In the genomic region with DNA sequence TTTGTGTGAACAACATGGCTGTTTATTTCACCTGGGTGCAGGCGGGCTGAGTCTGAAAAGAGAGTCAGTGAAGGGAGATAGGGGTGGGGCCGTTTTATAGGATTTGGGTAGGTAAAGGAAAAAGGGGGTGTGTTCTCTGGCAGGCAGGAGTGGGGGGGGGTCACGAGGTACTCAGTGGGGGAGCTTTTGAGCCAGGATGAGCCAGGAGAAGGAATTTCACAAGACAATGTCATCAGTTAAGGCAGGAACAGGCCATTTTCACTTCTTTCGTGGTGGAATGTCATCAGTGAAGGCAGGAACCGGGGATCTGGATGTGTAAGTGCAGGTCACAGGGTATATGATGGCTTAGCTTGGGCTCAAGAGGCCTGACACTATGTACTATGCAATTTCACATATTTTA, we compare ENCODE assay signal across 6 cellular contexts.
DNase-seq lines count a peak whose midpoint lies in the region; FAIRE-seq and TF ChIP-seq lines count a peak whose summit lies in the region.
"Not testable (repeated sequence)": the region's sequence is repeated elsewhere in the genome, so short reads cannot be mapped to it uniquely, and the experiment has no call there.

No MANE protein-coding gene starts in this region.

- not testable (repeated sequence) for H3K79me2 ChIP-seq in H1 (ENCODE audit: control insufficient read depth in 1 of 2, insufficient read depth in 2 of 2, low read length in 2 of 2); mesendoderm (ENCODE audit: control insufficient read depth, insufficient read depth, low read length)

- POLR2A ChIA-PET in H1 (lab: Charles Lee; ENCODE audit: partially characterized antibody) = not testable (repeated sequence)

- not testable (repeated sequence) for H2BK15ac ChIP-seq in H1 (ENCODE audit: low read length); mesendoderm (replicated peaks; ENCODE audit: low read depth)

- not testable (repeated sequence) for H4K20me1 ChIP-seq in H1 (replicated peaks in 1 of 2; ENCODE audit: control insufficient read depth in 1 of 2, insufficient read depth in 2 of 2, low read length in 2 of 2)

- H3K79me1 ChIP-seq in H1 (ENCODE audit: low read depth, low read length); mesendoderm (ENCODE audit: low read length): not testable (repeated sequence)

- not testable (repeated sequence) for H3K27me3 ChIP-seq in HUES48 (ENCODE audit: control insufficient read depth, insufficient read depth, low read length); NT2/D1 (ENCODE audit: insufficient read depth, insufficient read length); H1 (replicated peaks in 1 of 4; ENCODE audit: control insufficient read depth in 3 of 4, extremely low read depth in 1 of 4, insufficient read depth in 3 of 4, low read length in 3 of 4); iPS-15b (ENCODE audit: control insufficient read depth, insufficient read depth, low read length); mesendoderm (ENCODE audit: insufficient read depth, low read length, poor library complexity)

- peak overlapping the region; percentile 4; the same call in 1 of the 2 replicates for H3K9ac ChIP-seq in ES-I3 (ENCODE audit: low read depth, low read length)
- not testable (repeated sequence) for H3K9ac ChIP-seq in HUES48 (ENCODE audit: low read depth, low read length); NT2/D1 (ENCODE audit: insufficient read length, low read depth); H1 (replicated peaks in 1 of 4; ENCODE audit: extremely low read depth in 1 of 4, low read depth in 3 of 4, low read length in 3 of 4); iPS-15b (ENCODE audit: low read depth, low read length); mesendoderm (ENCODE audit: low read length)

- H3K4me3 ChIP-seq in HUES48 (ENCODE audit: low read depth, low read length) (peak overlapping the region; percentile 44), iPS-15b (ENCODE audit: low read depth, low read length) (peak overlapping the region; percentile 14)
- H3K4me3 ChIP-seq in NT2/D1 (ENCODE audit: insufficient read length, low read depth); H1 (ENCODE audit: extremely low read depth in 1 of 4, insufficient read depth in 2 of 4, low read depth in 3 of 4, low read length in 4 of 4); mesendoderm (ENCODE audit: low read length): not testable (repeated sequence)

- H2BK120ac ChIP-seq in H1 (replicated peaks; ENCODE audit: low read depth, low read length); mesendoderm (ENCODE audit: low read depth, low read length): not testable (repeated sequence)

- CTCF ChIA-PET in H1 (lab: Charles Lee; ENCODE audit: partially characterized antibody) = not testable (repeated sequence)

- 0 out of 4 replicates have a peak overlapping the region, but pooled peaks of 1 of the 2 experiments have one; percentile 3 for H3K4me2 ChIP-seq in H1 (ENCODE audit: insufficient read depth in 1 of 2, low read depth in 2 of 2, low read length in 2 of 2)
- not testable (repeated sequence) for H3K4me2 ChIP-seq in mesendoderm (ENCODE audit: low read length)

- H3K9me3 ChIP-seq in ES-I3 (ENCODE audit: control insufficient read depth, insufficient read depth, low read length); HUES48 (ENCODE audit: control insufficient read depth, insufficient read depth, low read length); NT2/D1 (ENCODE audit: insufficient read depth, low read length); H1 (ENCODE audit: insufficient read depth in 2 of 2, low read depth in 1 of 2, low read length in 1 of 2); iPS-15b (ENCODE audit: control insufficient read depth, insufficient read depth, low read length): not testable (repeated sequence)

- DNase-seq in NT2/D1 (ENCODE audit: low read depth, low spot score) = peak; percentile 1
- DNase-seq in H1 (ENCODE audit: low read depth in 1 of 2, low spot score in 2 of 2) = peak in 1 of 2 experiments; percentile 17
- DNase-seq in mesendoderm = peak; percentile 90

- TF ChIP-seq EP300 in H1 (IDR thresholded peaks at IDR 0.05; ENCODE audit: borderline replicate concordance in 1 of 2, low read depth in 2 of 2, low read length in 2 of 2) = not testable (repeated sequence)

- H2AFZ ChIP-seq in H1 (ENCODE audit: low read length) = not testable (repeated sequence)

- not testable (repeated sequence) for TF ChIP-seq POLR2A in H1 (IDR thresholded peaks at IDR 0.05; ENCODE audit: control extremely low read depth in 1 of 2, low read depth in 2 of 2, low read length in 2 of 2)

- not testable (repeated sequence) for H2BK12ac ChIP-seq in H1 (ENCODE audit: low read depth, low read length)

- not testable (repeated sequence) for H3K4ac ChIP-seq in H1 (replicated peaks; ENCODE audit: insufficient read length, low read depth, low read length); mesendoderm (ENCODE audit: low read depth, low read length)

- not testable (repeated sequence) for H3K56ac ChIP-seq in H1 (replicated peaks; ENCODE audit: insufficient read length, low read depth, low read length); mesendoderm (ENCODE audit: low read length)

- not testable (repeated sequence) for H3K36me3 ChIP-seq in ES-I3 (ENCODE audit: insufficient read depth, low read length); HUES48 (ENCODE audit: control insufficient read depth, insufficient read depth, low read length); NT2/D1 (ENCODE audit: insufficient read depth, insufficient read length, low read length); H1 (ENCODE audit: control insufficient read depth in 2 of 4, insufficient read depth in 4 of 4, low read length in 3 of 4); iPS-15b (ENCODE audit: control insufficient read depth, insufficient read depth, low read length); mesendoderm (ENCODE audit: control insufficient read depth, insufficient read depth, low read length)

- TF ChIP-seq RAD21 in H1 (IDR thresholded peaks at IDR 0.05 in 1 of 2, conservative IDR thresholded peaks at IDR 0.05 in 1 of 2; ENCODE audit: low read depth in 2 of 2, low read length in 2 of 2) = not testable (repeated sequence)

- H3K18ac ChIP-seq in H1 (ENCODE audit: extremely low read depth, low read length); mesendoderm (ENCODE audit: low read length): not testable (repeated sequence)

- not testable (repeated sequence) for H2BK20ac ChIP-seq in H1 (ENCODE audit: low read length)

- not testable (repeated sequence) for FAIRE-seq in H1 (lab: Jason Lieb, UNC)

- H4K5ac ChIP-seq in H1 (ENCODE audit: insufficient read length, low read depth, low read length); mesendoderm (ENCODE audit: low read length): not testable (repeated sequence)

- H4K8ac ChIP-seq in H1 (ENCODE audit: extremely low read depth, insufficient read depth, low read length); mesendoderm (ENCODE audit: low read depth, low read length): not testable (repeated sequence)

- H3K4me1 ChIP-seq in ES-I3 (ENCODE audit: insufficient read depth, low read length) = peaks cover 23% of the 10 kb centered on the region; the same call in 1 of the 2 replicates
- H3K4me1 ChIP-seq in HUES48 (ENCODE audit: control insufficient read depth, insufficient read depth, low read length) = peaks cover 46% of the 10 kb centered on the region
- not testable (repeated sequence) for H3K4me1 ChIP-seq in NT2/D1 (ENCODE audit: insufficient read depth, insufficient read length); H1 (replicated peaks in 1 of 4; ENCODE audit: control insufficient read depth in 3 of 4, insufficient read depth in 4 of 4, low read length in 3 of 4); mesendoderm (ENCODE audit: control insufficient read depth, low read depth, low read length)
- H3K4me1 ChIP-seq in iPS-15b (ENCODE audit: control insufficient read depth, insufficient read depth, low read length) = peaks cover 24% of the 10 kb centered on the region

- 29% methylated on average over 5 of the region's 5 CpGs; no CpG with 5 or more reads in 1 of the 2 experiments for WGBS in H1 (ENCODE audit: extremely low coverage in 1 of 2, insufficient coverage in 1 of 2, insufficient read length in 1 of 2, insufficient replicate concordance in 2 of 2, low coverage in 1 of 2, low lambda C conversion rate in 2 of 2, missing lambda C conversion rate in 1 of 2), 2 experiments
- WGBS in mesendoderm (ENCODE audit: extremely low coverage, insufficient coverage, low lambda C conversion rate) = no CpG with 5 or more reads among the region's 5 CpGs

- H4K91ac ChIP-seq in H1 (replicated peaks; ENCODE audit: insufficient read length, low read length) = not testable (repeated sequence)

- not testable (repeated sequence) for TF ChIP-seq CTCF in H1 (IDR thresholded peaks at IDR 0.05; ENCODE audit: control extremely low read depth in 1 of 3, insufficient read depth in 1 of 3, low read depth in 1 of 3, low read length in 3 of 3)

- not testable (repeated sequence) for H2BK5ac ChIP-seq in H1 (ENCODE audit: low read depth, low read length); mesendoderm (ENCODE audit: low read length)

- H3K23ac ChIP-seq in H1 (ENCODE audit: insufficient read length); mesendoderm (ENCODE audit: low read length): not testable (repeated sequence)

- not testable (repeated sequence) for H3K23me2 ChIP-seq in H1 (ENCODE audit: low read depth, low read length)

- H3K14ac ChIP-seq in H1 (ENCODE audit: insufficient read length) = not testable (repeated sequence)

- peak overlapping the region; percentile 78 for H3K27ac ChIP-seq in HUES48 (ENCODE audit: low read depth, low read length)
- H3K27ac ChIP-seq in H1 (ENCODE audit: low read depth, low read length); mesendoderm (ENCODE audit: low read depth, low read length): not testable (repeated sequence)

- H2AK5ac ChIP-seq in H1 (ENCODE audit: low read depth, low read length); mesendoderm (ENCODE audit: low read length): not testable (repeated sequence)

TF ChIP-seq in H1, 55 proteins besides CTCF, POLR2A, EP300 and RAD21:
- TF ChIP-seq TEAD4 (IDR thresholded peaks at IDR 0.05; ENCODE audit: low read depth, low read length) = peak; percentile 51; the same call in 1 of the 2 replicates
